ENCODE assay signal across 21 cellular contexts in genomic region chr4:94399721-94400120, GRCh38. TPM values are rescaled to one million over a fixed set of nuclear protein-coding genes. Genes with fewer than 3 reads are reported as not detected.
"Had no signal": no experiment of that assay in that cellular context is flagged by ENCODE, and none has a peak within 500 bp of the region (broad histone marks: within the 10 kb centered on the region; RNA-seq: fewer than 3 reads in every experiment).

No MANE protein-coding gene starts in this region.

- H3K27me3 ChIP-seq: adrenal gland had no signal

- DNase-seq: activated CD4-positive, alpha-beta T cell treated with anti-CD3 and anti-CD28 coated beads for 48 hours; activated CD4-positive, alpha-beta T cell treated with anti-CD3 and anti-CD28 coated beads, Interleukin-2, amount 50 U/mL, for 4 hours; activated CD4-positive, CD25-positive, alpha-beta regulatory T cell treated with anti-CD3 and anti-CD28 coated beads, Interleukin-2, amount 50 U/mL, for 72 hours; activated CD8-positive, alpha-beta memory T cell treated with anti-CD3 and anti-CD28 coated beads, Interleukin-2, amount 50 U/mL, for 48 hours; activated CD8-positive, alpha-beta T cell treated with anti-CD3 and anti-CD28 coated beads, Interleukin-2, amount 10 ng/mL, durations not matched to agents 7 days and 5 days; activated naive CD4-positive, alpha-beta T cell treated with anti-CD3 and anti-CD28 coated beads, Interleukin-2, amount 50 U/mL, for 16 hours; activated naive CD8-positive, alpha-beta T cell treated with anti-CD3 and anti-CD28 coated beads, Interleukin-2, amount 10 ng/mL, durations not matched to agents 7 days and 5 days; activated T-cell treated with anti-CD3 and anti-CD28 coated beads, Interleukin-2, amount 50 U/mL, for 1 hour; adrenal gland; anterior cingulate cortex; NCI-H1105 treated with DMSO at 0.1 percent for 48 hours; NCI-H1436 treated with DMSO at 0.1 percent for 48 hours; NCI-H187; NCI-H2081; NCI-H748 treated with DMSO at 0.1 percent for 48 hours; OCI-M1; RPMI8226; SHP77 treated with DMSO at 0.1 percent for 48 hours had no signal

- H3K4me3 ChIP-seq: adrenal gland had no signal

- H3K36me3 ChIP-seq: adrenal gland had no signal

- ATAC-seq: activated CD8-positive, alpha-beta T cell treated with anti-CD3 and anti-CD28 coated beads, Interleukin-2, amount 10 ng/mL, durations not matched to agents 7 days and 5 days; Panc1; WTC11 had no signal

- H3K4me1 ChIP-seq: adrenal gland had no signal

- H3K27ac ChIP-seq: adrenal gland had no signal

- H3K9me3 ChIP-seq: adrenal gland had no signal

RNA-seq across cellular contexts. Expression of gene HPGDS, which starts 57.1 kb away (rescaled TPM):
- total RNA-seq: activated CD8-positive, alpha-beta T cell treated with anti-CD3 and anti-CD28 coated beads, Interleukin-2, amount 10 ng/mL, durations not matched to agents 7 days and 5 days; activated naive CD8-positive, alpha-beta T cell treated with anti-CD3 and anti-CD28 coated beads, Interleukin-2, amount 10 ng/mL, durations not matched to agents 7 days and 5 days; SK-MEL-5; WTC11 had no signal
